ENCODE assay signal across 10 cellular contexts in the genomic region with DNA sequence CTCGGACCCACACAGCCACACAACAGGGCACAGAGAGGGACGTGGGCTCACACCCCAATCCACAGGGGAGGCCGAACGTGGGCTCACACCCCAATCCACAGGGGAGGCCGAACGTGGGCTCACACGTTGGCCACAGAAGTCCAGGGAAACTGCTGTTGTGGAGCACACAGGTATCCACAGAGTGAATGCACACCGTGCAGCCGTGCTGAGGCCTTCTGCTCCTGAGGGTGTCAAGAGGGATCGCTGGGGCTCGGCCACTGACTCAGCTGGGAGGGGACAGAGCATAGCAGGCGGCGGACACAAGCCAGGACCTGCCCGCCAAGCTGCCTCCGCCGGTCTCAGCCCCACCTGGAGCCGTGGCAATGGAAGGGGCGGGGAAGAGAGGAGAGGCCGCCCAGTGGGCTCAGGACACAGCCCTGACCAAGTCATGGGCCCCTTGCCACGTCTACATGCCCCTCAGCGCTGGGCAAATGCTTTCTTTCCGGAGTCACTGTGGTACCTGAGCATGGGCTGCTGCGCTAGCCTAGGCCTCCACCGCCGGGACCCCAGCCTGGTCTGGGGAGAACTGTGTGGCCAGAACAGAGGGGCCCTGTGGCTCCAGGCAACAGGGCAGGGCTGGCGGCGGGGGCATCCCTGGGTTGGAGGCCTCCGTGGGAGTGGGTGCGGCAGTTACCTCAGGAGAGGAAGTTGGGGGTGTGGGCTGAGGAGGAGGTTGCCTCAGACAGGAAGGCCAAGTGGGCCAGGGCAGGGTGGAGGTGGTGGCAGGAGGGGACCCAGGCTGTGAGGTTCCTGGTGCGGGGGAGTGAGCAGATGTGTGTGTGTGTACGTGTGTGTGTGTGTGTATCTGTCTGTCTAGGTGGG. TPM values are rescaled to one million over a fixed set of nuclear protein-coding genes. Genes with fewer than 3 reads are reported as not detected.
DNase-seq lines count a peak whose midpoint lies in the region; ATAC-seq and TF ChIP-seq lines count a peak whose summit lies in the region.
"Had no signal": no experiment of that assay in that cellular context is flagged by ENCODE, and none has a peak within 500 bp of the region (broad histone marks: within the 10 kb centered on the region; RNA-seq: fewer than 3 reads in every experiment).

No MANE protein-coding gene starts in this region.

- H3K36me3 Mint-ChIP-seq in WTC11 (peaks cover 9% of the 10 kb centered on the region; the same call in 1 of the 2 replicates), nephron progenitor cell (ENCODE audit: low read depth) (no peaks in the 10 kb centered on the region)

- peak; percentile 65 for DNase-seq in GM13977 (ENCODE audit: low spot score)
- DNase-seq in NCI-H1105 treated with DMSO at 0.1 percent for 48 hours (lab: John Stamatoyannopoulos, UW): peak; percentile 84
- peak; percentile 39 for DNase-seq in WTC11 (ENCODE audit: low spot score)
- peak; percentile 62 for DNase-seq in cerebellum (ENCODE audit: low spot score)
- DNase-seq in nephron progenitor cell: peak; percentile 34
- no peak for DNase-seq in D341Med (ENCODE audit: low spot score)
- DNase-seq in GM10266 (ENCODE audit: extremely low spot score): no peak
- no peak for DNase-seq in DMS114 treated with DMSO at 0.1 percent for 48 hours (lab: John Stamatoyannopoulos, UW; ENCODE audit: unreplicated experiment)
- DNase-seq: psoas muscle had no signal

- H3K27me3 Mint-ChIP-seq in WTC11 (ENCODE audit: low read depth) (peaks cover 2% of the 10 kb centered on the region; the same call in 1 of the 2 replicates), nephron progenitor cell (ENCODE audit: low read depth, poor library complexity) (peaks cover 6% of the 10 kb centered on the region)

- in situ Hi-C loops in GM13977 (cut with MboI; ENCODE audit: low pct_unique_long_range_greater_than_20kb, low sequenced_read_pairs, unreplicated experiment): no loop called here

- H3K4me1 Mint-ChIP-seq in WTC11: peaks cover 44% of the 10 kb centered on the region
- peaks cover 57% of the 10 kb centered on the region for H3K4me1 Mint-ChIP-seq in nephron progenitor cell

- TF ChIP-seq CTCF in GM13977 (IDR thresholded peaks at IDR 0.05; ENCODE audit: extremely low read depth, insufficient read depth, missing control alignments) (no peak), WTC11 (IDR thresholded peaks at IDR 0.05) (no peak), nephron progenitor cell (IDR thresholded peaks at IDR 0.05) (no peak), GM10266 (IDR thresholded peaks at IDR 0.05; ENCODE audit: control insufficient read depth, insufficient read depth, low read depth, missing control alignments) (no peak)

- POLR2A ChIA-PET in WTC11 (lab: Charles Lee): interaction anchor here (0.9 to 2.0 kb wide), 2 partner anchors 35 to 43 kb away, joined by 3 to 6 read pairs; no protein-coding TSS in a partner anchor

- no peaks in the 10 kb centered on the region for H3K9me3 Mint-ChIP-seq in WTC11
- H3K9me3 Mint-ChIP-seq in nephron progenitor cell: no peaks in the 10 kb centered on the region

- ATAC-seq in WTC11: peak; percentile 27

- H3K4me3 Mint-ChIP-seq in WTC11 (peak overlapping the region; percentile 67), nephron progenitor cell (peak overlapping the region; percentile 57)

- CTCF ChIA-PET in WTC11 (lab: Charles Lee): interaction anchor here (0.7 to 4.5 kb wide), 13 partner anchors 8 to 54 kb away, joined by 3 to 36 read pairs (median 4); a partner anchor contains a TSS

- H3K27ac Mint-ChIP-seq in WTC11 (peak overlapping the region; percentile 68), nephron progenitor cell (no peak overlapping the region)

TF ChIP-seq in WTC11, 78 proteins besides CTCF, POLR2A, EP300 and RAD21:
- TF ChIP-seq ETV6 (CRISPR knock-in tag; IDR thresholded peaks at IDR 0.05) (0 out of 2 replicates have a peak, but pooled peaks have one; percentile 44), NR1H2 (CRISPR knock-in tag; IDR thresholded peaks at IDR 0.05) (no peak), FOXP1 (CRISPR knock-in tag; IDR thresholded peaks at IDR 0.05; ENCODE audit: borderline replicate concordance) (peak; percentile 57; the same call in 1 of the 2 replicates), FOXK1 (CRISPR knock-in tag; IDR thresholded peaks at IDR 0.05) (0 out of 2 replicates have a peak, but pooled peaks have one; percentile 6), ATF1 (CRISPR knock-in tag; IDR thresholded peaks at IDR 0.05) (no peak)
- TF ChIP-seq, protein P1, sequence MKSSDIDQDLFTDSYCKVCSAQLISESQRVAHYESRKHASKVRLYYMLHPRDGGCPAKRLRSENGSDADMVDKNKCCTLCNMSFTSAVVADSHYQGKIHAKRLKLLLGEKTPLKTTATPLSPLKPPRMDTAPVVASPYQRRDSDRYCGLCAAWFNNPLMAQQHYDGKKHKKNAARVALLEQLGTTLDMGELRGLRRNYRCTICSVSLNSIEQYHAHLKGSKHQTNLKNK (CRISPR knock-in tag; IDR thresholded peaks at IDR 0.05): no peak
- TF ChIP-seq, protein P2, sequence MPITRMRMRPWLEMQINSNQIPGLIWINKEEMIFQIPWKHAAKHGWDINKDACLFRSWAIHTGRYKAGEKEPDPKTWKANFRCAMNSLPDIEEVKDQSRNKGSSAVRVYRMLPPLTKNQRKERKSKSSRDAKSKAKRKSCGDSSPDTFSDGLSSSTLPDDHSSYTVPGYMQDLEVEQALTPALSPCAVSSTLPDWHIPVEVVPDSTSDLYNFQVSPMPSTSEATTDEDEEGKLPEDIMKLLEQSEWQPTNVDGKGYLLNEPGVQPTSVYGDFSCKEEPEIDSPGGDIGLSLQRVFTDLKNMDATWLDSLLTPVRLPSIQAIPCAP (CRISPR knock-in tag; IDR thresholded peaks at IDR 0.05): 0 out of 2 replicates have a peak, but pooled peaks have one; percentile 21
- TF ChIP-seq, protein P3, sequence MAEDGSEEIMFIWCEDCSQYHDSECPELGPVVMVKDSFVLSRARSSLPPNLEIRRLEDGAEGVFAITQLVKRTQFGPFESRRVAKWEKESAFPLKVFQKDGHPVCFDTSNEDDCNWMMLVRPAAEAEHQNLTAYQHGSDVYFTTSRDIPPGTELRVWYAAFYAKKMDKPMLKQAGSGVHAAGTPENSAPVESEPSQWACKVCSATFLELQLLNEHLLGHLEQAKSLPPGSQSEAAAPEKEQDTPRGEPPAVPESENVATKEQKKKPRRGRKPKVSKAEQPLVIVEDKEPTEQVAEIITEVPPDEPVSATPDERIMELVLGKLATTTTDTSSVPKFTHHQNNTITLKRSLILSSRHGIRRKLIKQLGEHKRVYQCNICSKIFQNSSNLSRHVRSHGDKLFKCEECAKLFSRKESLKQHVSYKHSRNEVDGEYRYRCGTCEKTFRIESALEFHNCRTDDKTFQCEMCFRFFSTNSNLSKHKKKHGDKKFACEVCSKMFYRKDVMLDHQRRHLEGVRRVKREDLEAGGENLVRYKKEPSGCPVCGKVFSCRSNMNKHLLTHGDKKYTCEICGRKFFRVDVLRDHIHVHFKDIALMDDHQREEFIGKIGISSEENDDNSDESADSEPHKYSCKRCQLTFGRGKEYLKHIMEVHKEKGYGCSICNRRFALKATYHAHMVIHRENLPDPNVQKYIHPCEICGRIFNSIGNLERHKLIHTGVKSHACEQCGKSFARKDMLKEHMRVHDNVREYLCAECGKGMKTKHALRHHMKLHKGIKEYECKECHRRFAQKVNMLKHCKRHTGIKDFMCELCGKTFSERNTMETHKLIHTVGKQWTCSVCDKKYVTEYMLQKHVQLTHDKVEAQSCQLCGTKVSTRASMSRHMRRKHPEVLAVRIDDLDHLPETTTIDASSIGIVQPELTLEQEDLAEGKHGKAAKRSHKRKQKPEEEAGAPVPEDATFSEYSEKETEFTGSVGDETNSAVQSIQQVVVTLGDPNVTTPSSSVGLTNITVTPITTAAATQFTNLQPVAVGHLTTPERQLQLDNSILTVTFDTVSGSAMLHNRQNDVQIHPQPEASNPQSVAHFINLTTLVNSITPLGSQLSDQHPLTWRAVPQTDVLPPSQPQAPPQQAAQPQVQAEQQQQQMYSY (CRISPR knock-in tag; IDR thresholded peaks at IDR 0.05): peak; percentile 22; the same call in 1 of the 2 replicates
TF ChIP-seq in WTC11: peak in this region for 5.

RNA-seq across cellular contexts. Expression of a gene that starts 1.2 kb away (rescaled TPM):
- 18.0 to 19.7 TPM (median 18.5 TPM) in 3 replicates for total RNA-seq in WTC11 (2021)
- total RNA-seq in cerebellum: 0.36 TPM

RNA-seq across cellular contexts. Expression of a gene that starts 21.0 kb away (rescaled TPM):
- 24.9 to 29.8 TPM (median 28.7 TPM) in 3 replicates for total RNA-seq in WTC11 (2021)
- 13.5 TPM for total RNA-seq in cerebellum

RNA-seq across cellular contexts. Expression of a gene that starts 23.8 kb away (rescaled TPM):
- 13.3 to 15.0 TPM (median 14.0 TPM) in 3 replicates for total RNA-seq in WTC11 (2021)
- 2.3 TPM for total RNA-seq in cerebellum

RNA-seq across cellular contexts. Expression of a gene that starts 31.6 kb away (rescaled TPM):
- 0.98 to 1.6 TPM (median 1.3 TPM) in 3 replicates for total RNA-seq in WTC11 (2021)
- not detected for total RNA-seq in cerebellum
- total RNA-seq: M059J had no signal

RNA-seq across cellular contexts. Expression of a gene that starts 40.1 kb away (rescaled TPM):
- total RNA-seq in WTC11 (2021) (3.0 to 5.5 TPM (median 4.3 TPM) in 3 replicates), cerebellum (not detected)
- total RNA-seq: M059J, psoas muscle had no signal

Comparison
In these comparisons a context has a peak if more than half of its experiments do, and no peak if none do; other contexts are left out.
1. DNase-seq: peak in GM13977 (single experiment), NCI-H1105 treated with DMSO at 0.1 percent for 48 hours (single experiment), WTC11 (single experiment), cerebellum (single experiment) and nephron progenitor cell (single experiment); none in D341Med (single experiment), GM10266 (single experiment) and DMS114 treated with DMSO at 0.1 percent for 48 hours (single experiment).
2. RNA of a gene that starts 1.2 kb away (total RNA-seq): 18.0 to 19.7 TPM in WTC11; 0.36 TPM in cerebellum (single experiment); every median in the first group is over 10 times any median in the second.